Comparison of ENCODE assay signal across 8 cellular contexts in genomic region chr12:132976870-132977269, GRCh38. TPM values are rescaled to one million over a fixed set of nuclear protein-coding genes. Genes with fewer than 3 reads are reported as not detected.
DNase-seq lines count a peak whose midpoint lies in the region; ATAC-seq and TF ChIP-seq lines count a peak whose summit lies in the region.
"Not testable (repeated sequence)": the region's sequence is repeated elsewhere in the genome, so short reads cannot be mapped to it uniquely, and the experiment has no call there.

No MANE protein-coding gene starts in this region.

- not testable (repeated sequence) for H2AFZ ChIP-seq in mammary epithelial cell (ENCODE audit: low read depth, low read length); osteoblast (ENCODE audit: low read length)

- not testable (repeated sequence) for H3K4me1 ChIP-seq in DOHH2 (ENCODE audit: control insufficient read depth, low read length); mammary epithelial cell (ENCODE audit: insufficient read depth, low read length); cardiac muscle cell (ENCODE audit: low read depth); osteoblast (ENCODE audit: insufficient read depth, low read length); upper lobe of right lung

- dilution Hi-C loops in mammary epithelial cell (cut with HindIII; ENCODE audit: low sequenced_read_pairs), result not testable (repeated sequence)

- CTCF ChIA-PET in mammary epithelial cell (lab: Charles Lee; ENCODE audit: low non-redundant PET), result not testable (repeated sequence)

- H3K4me3 ChIP-seq in DOHH2 (ENCODE audit: low read length); mammary epithelial cell (replicated peaks in 1 of 3; ENCODE audit: insufficient read depth in 1 of 3, low read depth in 2 of 3, low read length in 3 of 3); cardiac muscle cell; osteoblast (ENCODE audit: insufficient read depth, low read length); upper lobe of right lung: not testable (repeated sequence)

- H3K79me2 ChIP-seq in DOHH2 (ENCODE audit: control insufficient read depth, low read length); mammary epithelial cell (ENCODE audit: insufficient read depth, low read length); osteoblast (ENCODE audit: insufficient read depth, low read length): not testable (repeated sequence)

- ATAC-seq in upper lobe of right lung, result not testable (repeated sequence)

- not testable (repeated sequence) for H3K9ac ChIP-seq in mammary epithelial cell (ENCODE audit: insufficient read depth, low read length)

- H3K27me3 ChIP-seq in DOHH2 (ENCODE audit: control insufficient read depth, low read length); mammary epithelial cell (ENCODE audit: insufficient read depth, low read length); cardiac muscle cell; osteoblast (ENCODE audit: insufficient read depth, low read length); upper lobe of right lung: not testable (repeated sequence)

- H3K9me2 ChIP-seq in DOHH2 (replicated peaks; ENCODE audit: control insufficient read depth, low read length), result not testable (repeated sequence)

- DNase-seq in HT1080 (ENCODE audit: low read depth) (peak; percentile 37), OCI-M1 (lab: John Stamatoyannopoulos, UW) (peak; percentile 4), activated T-cell treated with anti-CD3 and anti-CD28 coated beads for 24 hours (ENCODE audit: low read depth) (peak; percentile 20), cardiac muscle cell (ENCODE audit: low read depth in 1 of 2, low spot score in 1 of 2) (peak in 1 of 2 donors; percentile 11), upper lobe of right lung (peak; percentile 72)
- not testable (repeated sequence) for DNase-seq in mammary epithelial cell; osteoblast (ENCODE audit: insufficient read length, low spot score, missing footprints)

- H3K9me3 ChIP-seq in DOHH2 (ENCODE audit: control insufficient read depth, insufficient read depth, low read length); mammary epithelial cell (replicated peaks; ENCODE audit: insufficient read depth, low read length); cardiac muscle cell (ENCODE audit: low read depth); osteoblast (ENCODE audit: low read depth, low read length); upper lobe of right lung: not testable (repeated sequence)

- not testable (repeated sequence) for H3F3A ChIP-seq in DOHH2 (ENCODE audit: control insufficient read depth, insufficient read depth)

- not testable (repeated sequence) for H3K4me2 ChIP-seq in DOHH2 (ENCODE audit: low read length); mammary epithelial cell (ENCODE audit: insufficient read depth, low read depth, low read length); osteoblast (ENCODE audit: insufficient read depth, low read length)

- not testable (repeated sequence) for H3K36me3 ChIP-seq in DOHH2 (ENCODE audit: control insufficient read depth, low read length); mammary epithelial cell (ENCODE audit: insufficient read depth, low read length); cardiac muscle cell; osteoblast (ENCODE audit: insufficient read depth, low read length); upper lobe of right lung

- H4K20me1 ChIP-seq in DOHH2 (ENCODE audit: control insufficient read depth, insufficient read depth, low read depth, low read length); mammary epithelial cell (ENCODE audit: insufficient read depth, low read length); osteoblast (ENCODE audit: insufficient read depth, low read length): not testable (repeated sequence)

- BruUV-seq in mammary epithelial cell (replicated peaks; lab: Mats Ljungman, UMichigan), result not testable (repeated sequence)

- TF ChIP-seq CTCF in DOHH2 (IDR thresholded peaks at IDR 0.05; ENCODE audit: low read depth, low read length, poor library complexity, severe bottlenecking) (peak; percentile 25), mammary epithelial cell (conservative IDR thresholded peaks at IDR 0.05 in 1 of 2, IDR thresholded peaks at IDR 0.05 in 1 of 2; ENCODE audit: extremely low read depth in 1 of 2, insufficient read depth in 1 of 2, low read depth in 1 of 2, low read length in 2 of 2) (peak; percentile 3 to 49), cardiac muscle cell (IDR thresholded peaks at IDR 0.05; ENCODE audit: low read depth, low read length) (peak; percentile 37), osteoblast (IDR thresholded peaks at IDR 0.05; ENCODE audit: extremely low read depth, low read depth, low read length) (peak; percentile 6), upper lobe of right lung (IDR thresholded peaks at IDR 0.05) (peak; percentile 40)

- WGBS in mammary epithelial cell (ENCODE audit: low coverage, missing lambda C conversion rate), result 47% methylated on average over 11 of the region's 13 CpGs

- in situ Hi-C loops in mammary epithelial cell (cut with MboI; ENCODE audit: low sequenced_read_pairs in 2 of 2), result not testable (repeated sequence)

- H3K27ac ChIP-seq in DOHH2 (ENCODE audit: low read depth, low read length); mammary epithelial cell (ENCODE audit: insufficient read depth, low read depth, low read length); cardiac muscle cell; osteoblast (ENCODE audit: low read depth, low read length); upper lobe of right lung: not testable (repeated sequence)

- intact Hi-C loops in mammary epithelial cell (cut with micrococcal nuclease); upper lobe of right lung (cut with DNase I): not testable (repeated sequence)

RNA-seq across cellular contexts. Expression of gene ZNF26, which starts 9.3 kb away (rescaled TPM):
- 11.7 and 12.8 TPM in 2 replicates for total RNA-seq in HT1080 (2014; rRNA removed; shearing (Covaris generic))
- polyA plus RNA-seq in HT1080 (2015; cell fraction: cytosol; rRNA removed), result 10.5 and 11.3 TPM in 2 replicates
- 18.0 and 25.6 TPM in 2 replicates for polyA plus RNA-seq in HT1080 (2015; cell fraction: nucleus; rRNA removed)
- total RNA-seq in mammary epithelial cell (10 to 100 TPM; 13.5 to 22.0 TPM), cardiac muscle cell (5.2 and 18.5 TPM in 2 replicates), osteoblast (20.3 and 22.1 TPM in 2 replicates), upper lobe of right lung (11.4 TPM)
- polyA plus RNA-seq in mammary epithelial cell (4.0 TPM), cardiac muscle cell (5.0 and 6.1 TPM in 2 replicates)
- 4.8 TPM for polyA minus RNA-seq in mammary epithelial cell

RNA-seq across cellular contexts. Expression of gene ZNF605, which starts 20.8 kb away (rescaled TPM):
- total RNA-seq in HT1080 (2014; rRNA removed; shearing (Covaris generic)), result 4.4 and 5.5 TPM in 2 replicates
- 1.3 and 1.9 TPM in 2 replicates for polyA plus RNA-seq in HT1080 (2015; cell fraction: cytosol; rRNA removed)
- polyA plus RNA-seq in HT1080 (2015; cell fraction: nucleus; rRNA removed), result 7.9 and 9.6 TPM in 2 replicates
- 10 to 100 TPM; 13.3 to 14.4 TPM for total RNA-seq in mammary epithelial cell
- polyA plus RNA-seq in mammary epithelial cell, result 3.0 TPM
- polyA minus RNA-seq in mammary epithelial cell, result 13.6 TPM
- 6.6 and 13.3 TPM in 2 replicates for total RNA-seq in cardiac muscle cell
- 8.2 and 10.1 TPM in 2 replicates for polyA plus RNA-seq in cardiac muscle cell
- 10.9 and 13.6 TPM in 2 replicates for total RNA-seq in osteoblast
- 13.4 TPM for total RNA-seq in upper lobe of right lung
